Comparison of ENCODE assay signal across 8 cellular contexts in genomic region chr19:3034194-3034844, GRCh38. TPM values are rescaled to one million over a fixed set of nuclear protein-coding genes. Genes with fewer than 3 reads are reported as not detected.
DNase-seq lines count a peak whose midpoint lies in the region; ATAC-seq and TF ChIP-seq lines count a peak whose summit lies in the region.

No MANE protein-coding gene starts in this region.

- H3K36me3 ChIP-seq in ACC112 (ENCODE audit: insufficient read depth, low read length) = no peaks in the 10 kb centered on the region
- H3K36me3 ChIP-seq in KMS-11 (ENCODE audit: insufficient read depth) = no peaks in the 10 kb centered on the region
- no peaks in the 10 kb centered on the region for H3K36me3 ChIP-seq in MG63

- no peaks in the 10 kb centered on the region for H3K79me2 ChIP-seq in ACC112 (ENCODE audit: control insufficient read depth, insufficient read depth, low read length, unreplicated experiment)
- no peaks in the 10 kb centered on the region for H3K79me2 ChIP-seq in KMS-11 (ENCODE audit: insufficient read depth, low read depth)

- peak overlapping the region; percentile 95; the same call in 1 of the 2 replicates for H3K4me2 ChIP-seq in KMS-11

- H3K27me3 Mint-ChIP-seq in naive B cell = peaks cover 0 to 20% (median 8%) of the 10 kb centered on the region in 3 donors

- intact Hi-C loops in lower leg skin (cut with DNase I; ENCODE audit: low total_unique reads) = no loop called here

- H3K4me1 Mint-ChIP-seq in naive B cell = peaks cover 27 to 38% (median 35%) of the 10 kb centered on the region in 3 donors

- H3K4me3 Mint-ChIP-seq in naive B cell = peak overlapping the region; percentile 88 to 98 (median 94)

- H3K27ac ChIP-seq in ACC112 (ENCODE audit: low read depth, low read length) = no peak overlapping the region
- no peak overlapping the region for H3K27ac ChIP-seq in KMS-11

- no peaks in the 10 kb centered on the region for H4K20me1 ChIP-seq in KMS-11 (ENCODE audit: insufficient read depth)

- H3K9me3 ChIP-seq in MG63 = no peaks in the 10 kb centered on the region

- H3K9me3 Mint-ChIP-seq in naive B cell = peaks cover 0 to 5% (median 0%) of the 10 kb centered on the region in 7 donors

- H3K36me3 Mint-ChIP-seq in naive B cell = no peaks in the 10 kb centered on the region

- H2AFZ ChIP-seq in ACC112 (ENCODE audit: low read length, unreplicated experiment) (no peak overlapping the region), KMS-11 (ENCODE audit: low read depth) (peak overlapping the region; percentile 100; the same call in 1 of the 2 replicates)

- no peak overlapping the region for H3K9ac ChIP-seq in KMS-11

- H3K27ac Mint-ChIP-seq in naive B cell = peak overlapping the region; percentile 40 to 98 (median 96)

- DNase-seq in choroid plexus epithelial cell (ENCODE audit: low read depth) (peak; percentile 50), naive B cell (no peak), lower leg skin (ENCODE audit: low spot score in 2 of 2) (no peak), EL (no peak), MG63 (no peak)
- DNase-seq in stimulated activated naive CD4-positive, alpha-beta T cell (lab: John Stamatoyannopoulos, UW) = no peak

- H3K4me3 ChIP-seq in ACC112 (ENCODE audit: low read depth, low read length) (peak overlapping the region; percentile 78), KMS-11 (IDR thresholded peaks at IDR 0.05; ENCODE audit: insufficient read depth, low read depth, low read length) (no peak overlapping the region), choroid plexus epithelial cell (ENCODE audit: low read depth, low read length) (peak overlapping the region; percentile 57), lower leg skin (ENCODE audit: low read depth, poor library complexity, severe bottlenecking) (no peak overlapping the region), MG63 (no peak overlapping the region)

- no peak for ATAC-seq in naive B cell (ENCODE audit: low read depth in 2 of 2)

- H3K4me1 ChIP-seq in ACC112 (ENCODE audit: control insufficient read depth, insufficient read depth, low read length, unreplicated experiment) = peaks cover 4% of the 10 kb centered on the region
- peaks cover 20% of the 10 kb centered on the region for H3K4me1 ChIP-seq in KMS-11 (ENCODE audit: low read depth, poor library complexity, severe bottlenecking)

- TF ChIP-seq CTCF in KMS-11 (conservative IDR thresholded peaks at IDR 0.05; ENCODE audit: low read depth, low read length) (no peak), choroid plexus epithelial cell (conservative IDR thresholded peaks at IDR 0.05; ENCODE audit: low read depth, low read length) (no peak), lower leg skin (IDR thresholded peaks at IDR 0.05) (no peak)

- no peak for TF ChIP-seq POLR2A in lower leg skin (IDR thresholded peaks at IDR 0.05)

- WGBS in lower leg skin, 2 donors = 48 to 52% methylated on average over 6 of the region's 6 CpGs

- peaks cover 11% of the 10 kb centered on the region; the same call in 1 of the 2 replicates for H3K27me3 ChIP-seq in ACC112 (ENCODE audit: insufficient read depth, low read length)
- H3K27me3 ChIP-seq in KMS-11 (ENCODE audit: insufficient read depth, low read depth) = peaks cover 51% of the 10 kb centered on the region
- no peaks in the 10 kb centered on the region for H3K27me3 ChIP-seq in MG63

RNA-seq across cellular contexts. Expression of gene TLE2, which starts 5.2 kb away (rescaled TPM):
- 1 to 10 TPM in 4 of 6 donors, under 1 TPM in 1, not detected in 1; 0.84 to 2.3 (median 1.9) TPM for polyA plus RNA-seq in naive B cell (ENCODE audit: low read depth in 6 of 6)
- 10 to 100 TPM; 25.3 to 40.1 (median 33.5) TPM for total RNA-seq in lower leg skin
- total RNA-seq in MG63 (2014; rRNA removed; shearing (Covaris generic); ENCODE audit: low replicate concordance) = 1.5 and 4.1 TPM in 2 replicates

RNA-seq across cellular contexts. Expression of gene TLE5, which starts 28.0 kb away (rescaled TPM):
- polyA plus RNA-seq in naive B cell (ENCODE audit: low read depth in 6 of 6) = 100 to 1,000 TPM; 294 to 651 (median 379) TPM
- 100 to 1,000 TPM; 329 to 533 (median 387) TPM for total RNA-seq in lower leg skin
- total RNA-seq in MG63 (2014; rRNA removed; shearing (Covaris generic); ENCODE audit: low replicate concordance) = 165 and 217 TPM in 2 replicates

RNA-seq across cellular contexts. Expression of gene TLE6, which starts 57.0 kb away (rescaled TPM):
- 10 to 100 TPM in 1 of 6 donors, 1 to 10 TPM in 3, under 1 TPM in 2; 0.43 to 10.7 (median 1.8) TPM for polyA plus RNA-seq in naive B cell (ENCODE audit: low read depth in 6 of 6)
- 1 to 10 TPM in 2 of 4 donors, not detected in 2; 1.5 to 1.8 TPM for total RNA-seq in lower leg skin
- not detected in 2 replicates for total RNA-seq in MG63 (2014; rRNA removed; shearing (Covaris generic); ENCODE audit: low replicate concordance)

RNA-seq across cellular contexts. Expression of gene GNA11, which starts 59.8 kb away (rescaled TPM):
- 1 to 10 TPM in 2 of 6 donors, under 1 TPM in 3, not detected in 1; 0.23 to 1.2 (median 0.99) TPM for polyA plus RNA-seq in naive B cell (ENCODE audit: low read depth in 6 of 6)
- 10 to 100 TPM; 42.5 to 63.8 (median 56.5) TPM for total RNA-seq in lower leg skin
- 29.7 and 46.0 TPM in 2 replicates for total RNA-seq in MG63 (2014; rRNA removed; shearing (Covaris generic); ENCODE audit: low replicate concordance)

Comparison
In these comparisons a context has a peak if more than half of its experiments do, and no peak if none do; other contexts are left out.
1. H3K4me3 ChIP-seq: peak in ACC112 (single experiment) and choroid plexus epithelial cell (single experiment); none in KMS-11 (single experiment), lower leg skin (single experiment) and MG63 (single experiment).